Comparison of ENCODE assay signal across 23 cellular contexts in genomic region chr11:118084656-118085055, GRCh38. TPM values are rescaled to one million over a fixed set of nuclear protein-coding genes. Genes with fewer than 3 reads are reported as not detected.
A peak's percentile ranks its signal among the peaks of the same experiment; 100 is the strongest.
DNase-seq lines count a peak whose midpoint lies in the region; ATAC-seq, FAIRE-seq and TF ChIP-seq lines count a peak whose summit lies in the region.
"Had no signal": no experiment of that assay in that cellular context is flagged by ENCODE, and none has a peak within 500 bp of the region (broad histone marks: within the 10 kb centered on the region; RNA-seq: fewer than 3 reads in every experiment).

No MANE protein-coding gene starts in this region.

- no peak for DNase-seq in HepG2 (ENCODE audit: low spot score)
- DNase-seq in right lobe of liver: no peak
- DNase-seq in transverse colon: no peak
- no peak for DNase-seq in stimulated activated CD4-positive, alpha-beta T cell treated with anti-CD3 and anti-CD28 coated beads, Interleukin-4, amount 100 ng/mL, for 1 hour
- no peak for DNase-seq in activated CD4-positive, alpha-beta T cell treated with anti-CD3 and anti-CD28 coated beads, Interleukin-2, amount 50 U/mL, for 4 hours
- DNase-seq in tibial artery: no peak
- DNase-seq: CD4-positive, CD25-positive, alpha-beta regulatory T cell; COR-L47; DMS 273 treated with DMSO at 0.1 percent for 48 hours; DND-41; H9; IMR-90; Karpas-422; NCI-H1105; NCI-H2081 treated with DMSO at 0.1 percent for 48 hours; OCI-M1 had no signal

- H3K27me3 ChIP-seq in HepG2 (ENCODE audit: control insufficient read depth in 1 of 2, insufficient read depth in 2 of 2, low read length in 2 of 2) (peaks cover 0 to 26% of the 10 kb centered on the region in 2 experiments; a peak in 3 of 5 replicates), right lobe of liver (no peaks in the 10 kb centered on the region), mucosa of rectum (ENCODE audit: control insufficient read depth in 2 of 2, insufficient read depth in 2 of 2, low read length in 2 of 2) (no peaks in the 10 kb centered on the region), transverse colon (no peaks in the 10 kb centered on the region), tibial artery (peaks cover 0 to 26% of the 10 kb centered on the region in 2 donors)

- in situ Hi-C loops in HepG2 (cut with HindIII; ENCODE audit: extremely low pct_ligation_motif_present, low pct_unique_long_range_greater_than_20kb): no loop called here
- in situ Hi-C loops in transverse colon (cut with MboI; ENCODE audit: low pct_ligation_motif_present in 1 of 4, low pct_unique_long_range_greater_than_20kb in 1 of 4, low sequenced_read_pairs in 3 of 4): no loop called here

- no peak for TF ChIP-seq RAD21 in HepG2 (CRISPR knock-in tag; IDR thresholded peaks at IDR 0.05)

- CTCF ChIA-PET in HepG2 (lab: Yijun Ruan, JAX; ENCODE audit: low intra/inter-chr PET ratio, low total read pairs): no interaction called here

- no peaks in the 10 kb centered on the region for H4K20me1 ChIP-seq in HepG2 (ENCODE audit: insufficient read depth, low read length)

- TF ChIP-seq EP300 in HepG2 (IDR thresholded peaks at IDR 0.05; ENCODE audit: low read depth in 2 of 2, low read length in 2 of 2) (no peak), HepG2 (CRISPR knock-in tag; IDR thresholded peaks at IDR 0.05; ENCODE audit: borderline replicate concordance) (no peak), transverse colon (IDR thresholded peaks at IDR 0.05; ENCODE audit: low read depth) (no peak)

- no TSS peak for BruUV-seq in HepG2 (replicated peaks; lab: Mats Ljungman, UMichigan)

- H3K36me3 ChIP-seq in HepG2 (replicated peaks in 1 of 2; ENCODE audit: control insufficient read depth in 1 of 2, insufficient read depth in 2 of 2, low read length in 2 of 2) (no peaks in the 10 kb centered on the region), right lobe of liver (no peaks in the 10 kb centered on the region), mucosa of rectum (ENCODE audit: control insufficient read depth in 2 of 2, insufficient read depth in 2 of 2, low read length in 2 of 2) (peaks cover 32 to 43% of the 10 kb centered on the region in 2 donors), transverse colon (peaks cover 0 to 5% (median 0%) of the 10 kb centered on the region in 4 donors), tibial artery (no peaks in the 10 kb centered on the region)

- H3K9me3 ChIP-seq in HepG2 (ENCODE audit: low read length) (peaks cover 12% of the 10 kb centered on the region), right lobe of liver (no peaks in the 10 kb centered on the region), mucosa of rectum (ENCODE audit: control insufficient read depth in 2 of 2, low read length in 2 of 2) (peaks cover 0 to 5% of the 10 kb centered on the region in 2 donors), transverse colon (no peaks in the 10 kb centered on the region), tibial artery (peaks cover 0 to 8% (median 0%) of the 10 kb centered on the region in 3 donors)

- no peak overlapping the region for H3K9ac ChIP-seq in HepG2 (ENCODE audit: insufficient read depth, low read depth, low read length)
- H3K9ac ChIP-seq in mucosa of rectum (ENCODE audit: low read depth in 1 of 2, low read length in 2 of 2): peak overlapping the region in 1 of 2 donors; percentile 8

- H3K79me2 ChIP-seq in HepG2 (ENCODE audit: insufficient read depth, low read length): no peaks in the 10 kb centered on the region

- POLR2A ChIA-PET in HepG2 (lab: Yijun Ruan, JAX): no interaction called here

- ATAC-seq in HepG2 (no peak), right lobe of liver (no peak)
- ATAC-seq: SK-N-SH treated with all-trans-retinoic acid at 6 μM for 48 hours had no signal

- intact Hi-C loops in HepG2 (cut with micrococcal nuclease; ENCODE audit: unreplicated experiment) (no loop called here), right lobe of liver (cut with DNase I) (no loop called here), transverse colon (cut with DNase I; ENCODE audit: low total_unique reads) (no loop called here), tibial artery (cut with DNase I; ENCODE audit: low total_unique reads) (no loop called here)

- TF ChIP-seq POLR2A in HepG2 (IDR thresholded peaks at IDR 0.05; ENCODE audit: insufficient read depth in 1 of 2, low read depth in 2 of 2, low read length in 2 of 2): no peak
- TF ChIP-seq POLR2A in right lobe of liver (IDR thresholded peaks at IDR 0.05): no peak
- no peak for TF ChIP-seq POLR2A in transverse colon (IDR thresholded peaks at IDR 0.05)

- H3K27ac ChIP-seq in HepG2 (ENCODE audit: extremely low read length, insufficient read depth, low read length): no peak overlapping the region
- no peak overlapping the region for H3K27ac ChIP-seq in right lobe of liver
- peak overlapping the region; percentile 90 for H3K27ac ChIP-seq in VCaP
- peak overlapping the region; percentile 73 to 87 for H3K27ac ChIP-seq in mucosa of rectum (ENCODE audit: low read depth in 2 of 2, low read length in 2 of 2)
- H3K27ac ChIP-seq in transverse colon: peak overlapping the region; percentile 35 to 74 (median 70)
- H3K27ac ChIP-seq in tibial artery: no peak overlapping the region

- no peak for FAIRE-seq in HepG2 (lab: Jason Lieb, UNC)

- TF ChIP-seq CTCF in HepG2 (CRISPR knock-in tag; IDR thresholded peaks at IDR 0.05): no peak
- no peak for TF ChIP-seq CTCF in right lobe of liver (IDR thresholded peaks at IDR 0.05)
- TF ChIP-seq CTCF in VCaP (conservative IDR thresholded peaks at IDR 0.05): no peak
- no peak for TF ChIP-seq CTCF in transverse colon (IDR thresholded peaks at IDR 0.05)
- TF ChIP-seq CTCF in tibial artery (IDR thresholded peaks at IDR 0.05): no peak

- H3K4me3 ChIP-seq in HepG2 (replicated peaks in 1 of 3; ENCODE audit: insufficient read depth in 1 of 3, low read depth in 2 of 3, low read length in 3 of 3) (no peak overlapping the region), right lobe of liver (no peak overlapping the region), mucosa of rectum (ENCODE audit: low read length in 2 of 2) (no peak overlapping the region), transverse colon (no peak overlapping the region), tibial artery (no peak overlapping the region)

- H3K4me2 ChIP-seq in HepG2 (ENCODE audit: low read depth, low read length): peak overlapping the region; percentile 72

- no peak overlapping the region for H2AFZ ChIP-seq in HepG2 (ENCODE audit: low read length)

- H3K4me1 ChIP-seq in HepG2 (ENCODE audit: insufficient read depth, low read length) (peaks cover 78% of the 10 kb centered on the region), right lobe of liver (no peaks in the 10 kb centered on the region), mucosa of rectum (ENCODE audit: control insufficient read depth in 2 of 2, insufficient read depth in 2 of 2, low read length in 2 of 2) (peaks cover 40 to 70% of the 10 kb centered on the region in 2 donors), transverse colon (peaks cover 9 to 75% (median 24%) of the 10 kb centered on the region in 4 donors), tibial artery (peaks cover 0 to 6% (median 0%) of the 10 kb centered on the region in 4 donors)

RNA-seq across cellular contexts. Expression of gene SMIM35, which starts 2.1 kb away (rescaled TPM):
- not detected in 2 replicates for total RNA-seq in HepG2 (2016; rRNA removed; fragmentation: Illumina TruSeq; extraction: Trizol)
- not detected in 2 replicates for total RNA-seq in HepG2 (2016; cell fraction: cytosol; rRNA removed; fragmentation: Illumina TruSeq; extraction: Trizol; ENCODE audit: low read depth)
- total RNA-seq in HepG2 (2016; cell fraction: insoluble cytoplasmic fraction; rRNA removed; fragmentation: Illumina TruSeq; extraction: Trizol): not detected in 2 replicates
- total RNA-seq in HepG2 (2016; cell fraction: membrane; rRNA removed; fragmentation: Illumina TruSeq; extraction: Trizol): not detected in 2 replicates
- total RNA-seq in HepG2 (2016; cell fraction: nucleus; rRNA removed; fragmentation: Illumina TruSeq; extraction: Trizol): not detected in 2 replicates
- 0.04 TPM in 1 of 2 replicates, not detected in the other for polyA plus RNA-seq in HepG2 (2011; rRNA removed)
- 0.01 TPM in 1 of 2 replicates, not detected in the other for polyA plus RNA-seq in HepG2 (2011; cell fraction: cytosol; rRNA removed)
- 0.05 TPM in 2 replicates for polyA plus RNA-seq in HepG2 (2011; cell fraction: nucleus; rRNA removed)
- polyA plus RNA-seq in HepG2 (2012): not detected in 2 replicates
- not detected in 2 replicates for polyA plus RNA-seq in HepG2 (2016; cell fraction: cytosol; fragmentation: Illumina TruSeq; extraction: Trizol; ENCODE audit: low read depth)
- not detected in 2 replicates for polyA plus RNA-seq in HepG2 (2016; cell fraction: insoluble cytoplasmic fraction; fragmentation: Illumina TruSeq; extraction: Trizol; ENCODE audit: low read depth)
- polyA plus RNA-seq in HepG2 (2016; cell fraction: membrane; fragmentation: Illumina TruSeq; extraction: Trizol; ENCODE audit: low read depth): not detected in 2 replicates
- polyA plus RNA-seq in HepG2 (2016; cell fraction: nucleus; fragmentation: Illumina TruSeq; extraction: Trizol; ENCODE audit: insufficient read depth, low read depth): not detected in 2 replicates
- polyA minus RNA-seq in HepG2 (2011; rRNA and poly(A)+ RNA removed; ENCODE audit: low replicate concordance): 0.04 TPM in 1 of 2 replicates, not detected in the other
- polyA minus RNA-seq in HepG2 (2011; cell fraction: cytosol; rRNA and poly(A)+ RNA removed): not detected in 2 replicates
- polyA minus RNA-seq in HepG2 (2011; cell fraction: nucleus; rRNA and poly(A)+ RNA removed): not detected in 2 replicates
- not detected for total RNA-seq in right lobe of liver
- total RNA-seq in transverse colon: not detected
- total RNA-seq: G401, H9, HT1080, IMR-90, NCI-H460, RPMI7951 had no signal
- polyA plus RNA-seq: IMR-90 had no signal

RNA-seq across cellular contexts. Expression of gene TMPRSS4, which starts 7.8 kb away (rescaled TPM):
- total RNA-seq in HepG2 (2016; rRNA removed; fragmentation: Illumina TruSeq; extraction: Trizol) (not detected in 2 replicates), right lobe of liver (under 1 TPM in 2 of 6 experiments, not detected in 4; 0.35 to 0.51 TPM), transverse colon (100 to 1,000 TPM; 224 to 423 (median 248) TPM)
- total RNA-seq in HepG2 (2016; cell fraction: cytosol; rRNA removed; fragmentation: Illumina TruSeq; extraction: Trizol; ENCODE audit: low read depth): not detected in 2 replicates
- total RNA-seq in HepG2 (2016; cell fraction: insoluble cytoplasmic fraction; rRNA removed; fragmentation: Illumina TruSeq; extraction: Trizol): not detected in 2 replicates
- total RNA-seq in HepG2 (2016; cell fraction: membrane; rRNA removed; fragmentation: Illumina TruSeq; extraction: Trizol): not detected in 2 replicates
- not detected in 2 replicates for total RNA-seq in HepG2 (2016; cell fraction: nucleus; rRNA removed; fragmentation: Illumina TruSeq; extraction: Trizol)
- 0.18 and 0.32 TPM in 2 replicates for polyA plus RNA-seq in HepG2 (2011; rRNA removed)
- 0.06 and 0.09 TPM in 2 replicates for polyA plus RNA-seq in HepG2 (2011; cell fraction: cytosol; rRNA removed)
- polyA plus RNA-seq in HepG2 (2011; cell fraction: nucleus; rRNA removed): 0.17 and 0.29 TPM in 2 replicates
- 0.27 and 0.35 TPM in 2 replicates for polyA plus RNA-seq in HepG2 (2012)
- not detected in 2 replicates for polyA plus RNA-seq in HepG2 (2016; cell fraction: cytosol; fragmentation: Illumina TruSeq; extraction: Trizol; ENCODE audit: low read depth)
- not detected in 2 replicates for polyA plus RNA-seq in HepG2 (2016; cell fraction: insoluble cytoplasmic fraction; fragmentation: Illumina TruSeq; extraction: Trizol; ENCODE audit: low read depth)
- not detected in 2 replicates for polyA plus RNA-seq in HepG2 (2016; cell fraction: membrane; fragmentation: Illumina TruSeq; extraction: Trizol; ENCODE audit: low read depth)
- not detected in 2 replicates for polyA plus RNA-seq in HepG2 (2016; cell fraction: nucleus; fragmentation: Illumina TruSeq; extraction: Trizol; ENCODE audit: insufficient read depth, low read depth)
- not detected in 2 replicates for polyA minus RNA-seq in HepG2 (2011; rRNA and poly(A)+ RNA removed; ENCODE audit: low replicate concordance)
- not detected in 2 replicates for polyA minus RNA-seq in HepG2 (2011; cell fraction: cytosol; rRNA and poly(A)+ RNA removed)
- 0.25 TPM in 1 of 2 replicates, not detected in the other for polyA minus RNA-seq in HepG2 (2011; cell fraction: nucleus; rRNA and poly(A)+ RNA removed)
- total RNA-seq: CD4-positive, CD25-positive, alpha-beta regulatory T cell; G401; H9; HT1080; IMR-90; NCI-H460; RPMI7951 had no signal
- polyA plus RNA-seq: CD4-positive, CD25-positive, alpha-beta regulatory T cell; IMR-90 had no signal

Comparison
In these comparisons a context has a peak if more than half of its experiments do, and no peak if none do; other contexts are left out.
1. H3K27ac ChIP-seq: peak in VCaP (single experiment), mucosa of rectum (2 of 2) and transverse colon (4 of 4); none in HepG2 (single experiment), right lobe of liver (0 of 3) and tibial artery (0 of 2).
2. RNA of gene TMPRSS4, which starts 7.8 kb away (total RNA-seq): 224 to 423 TPM in transverse colon; not detected in HepG2 and 0.35 to 0.51 TPM in right lobe of liver; every median in the first group is over 100 times any median in the second.